ENCODE assay signal across 12 cellular contexts in the genomic region with DNA sequence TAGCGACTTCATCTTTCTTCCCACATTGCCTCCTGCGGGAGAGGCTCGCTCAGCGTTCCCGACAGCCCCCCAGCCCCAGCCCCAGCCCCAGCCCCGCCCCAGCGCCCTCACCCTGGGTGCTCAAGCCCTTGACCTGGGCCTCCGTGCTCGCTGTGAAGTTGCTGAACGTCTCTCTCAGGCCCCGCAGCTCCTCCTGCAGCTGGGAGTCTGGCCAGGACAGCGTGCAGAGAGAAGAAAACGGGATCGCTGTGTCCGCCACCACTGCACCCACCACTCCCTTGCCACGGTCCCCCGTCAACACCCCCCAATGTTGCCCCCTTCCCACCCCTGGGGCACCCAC. TPM values are rescaled to one million over a fixed set of nuclear protein-coding genes. Genes with fewer than 3 reads are reported as not detected.
DNase-seq lines count a peak whose midpoint lies in the region; ATAC-seq, FAIRE-seq and TF ChIP-seq lines count a peak whose summit lies in the region.
"Had no signal": no experiment of that assay in that cellular context is flagged by ENCODE, and none has a peak within 500 bp of the region (broad histone marks: within the 10 kb centered on the region; RNA-seq: fewer than 3 reads in every experiment).

No MANE protein-coding gene starts in this region.

- no peak for TF ChIP-seq CTCF in 22Rv1 (IDR thresholded peaks at IDR 0.05)
- no peak for TF ChIP-seq CTCF in choroid plexus epithelial cell (conservative IDR thresholded peaks at IDR 0.05; ENCODE audit: low read depth, low read length)
- no peak for TF ChIP-seq CTCF in HepG2 (CRISPR knock-in tag; IDR thresholded peaks at IDR 0.05)

- 2% methylated on average over 17 of the region's 17 CpGs for WGBS in HepG2 (ENCODE audit: low lambda C conversion rate)

- H3K9me3 Mint-ChIP-seq in activated naive CD4-positive, alpha-beta T cell treated with anti-CD3 and anti-CD28 coated beads, Interleukin-2, amount 50 U/mL, for 72 hours, result no peaks in the 10 kb centered on the region
- H3K9me3 Mint-ChIP-seq: activated naive CD4-positive, alpha-beta T cell treated with anti-CD3 and anti-CD28 coated beads, Interleukin-2, amount 50 U/mL, for 24 hours; stimulated activated effector memory CD8-positive, alpha-beta T cell treated with anti-CD3 and anti-CD28 coated beads, Interleukin-12 subunit alpha, Interleukin-12 subunit beta, amount 100 ng/mL, for 72 hours had no signal

- H3K27ac ChIP-seq in 22Rv1 (peak overlapping the region; percentile 10; the same call in 1 of the 2 replicates), HepG2 (ENCODE audit: extremely low read length, insufficient read depth, low read length) (peak overlapping the region; percentile 98)
- H3K27ac ChIP-seq: spleen had no signal

- BruUV-seq in HepG2 (replicated peaks; lab: Mats Ljungman, UMichigan), result no TSS peak

- H3K27ac Mint-ChIP-seq in activated naive CD4-positive, alpha-beta T cell treated with anti-CD3 and anti-CD28 coated beads, Interleukin-2, amount 50 U/mL, for 72 hours, result no peak overlapping the region
- H3K27ac Mint-ChIP-seq: activated naive CD4-positive, alpha-beta T cell treated with anti-CD3 and anti-CD28 coated beads, Interleukin-2, amount 50 U/mL, for 24 hours; stimulated activated effector memory CD8-positive, alpha-beta T cell treated with anti-CD3 and anti-CD28 coated beads, Interleukin-12 subunit alpha, Interleukin-12 subunit beta, amount 100 ng/mL, for 72 hours had no signal

- H3K27me3 ChIP-seq in HAP-1 (ENCODE audit: low read depth), result no peaks in the 10 kb centered on the region
- H3K27me3 ChIP-seq in HepG2 (ENCODE audit: control insufficient read depth in 1 of 2, insufficient read depth in 2 of 2, low read length in 2 of 2), result no peaks in the 10 kb centered on the region; a peak in 1 of 5 replicates

- H3K9me3 ChIP-seq in HAP-1, result no peaks in the 10 kb centered on the region
- H3K9me3 ChIP-seq in HepG2 (ENCODE audit: low read length), result no peaks in the 10 kb centered on the region
- H3K9me3 ChIP-seq: spleen had no signal

- TF ChIP-seq POLR2A in HepG2 (IDR thresholded peaks at IDR 0.05; ENCODE audit: insufficient read depth in 1 of 2, low read depth in 2 of 2, low read length in 2 of 2), result no peak

- H3K4me1 ChIP-seq in HAP-1 (peaks cover 8% of the 10 kb centered on the region; the same call in 1 of the 2 replicates), HepG2 (ENCODE audit: insufficient read depth, low read length) (peaks cover 53% of the 10 kb centered on the region)

- peaks cover 36% of the 10 kb centered on the region for H4K20me1 ChIP-seq in HepG2 (ENCODE audit: insufficient read depth, low read length)

- TF ChIP-seq RAD21 in HepG2 (CRISPR knock-in tag; IDR thresholded peaks at IDR 0.05), result no peak

- H3K79me2 ChIP-seq in HepG2 (ENCODE audit: insufficient read depth, low read length), result peaks cover 47% of the 10 kb centered on the region

- H3K4me3 ChIP-seq in HAP-1, result peak overlapping the region; percentile 29; the same call in 1 of the 2 replicates
- peak overlapping the region; percentile 50 for H3K4me3 ChIP-seq in choroid plexus epithelial cell (ENCODE audit: low read depth, low read length)
- peak overlapping the region; percentile 73 to 93 (median 84) for H3K4me3 ChIP-seq in HepG2 (replicated peaks in 1 of 3; ENCODE audit: insufficient read depth in 1 of 3, low read depth in 2 of 3, low read length in 3 of 3)

- TF ChIP-seq EP300 in HepG2 (IDR thresholded peaks at IDR 0.05; ENCODE audit: low read depth in 2 of 2, low read length in 2 of 2), result no peak
- TF ChIP-seq EP300 in HepG2 (CRISPR knock-in tag; IDR thresholded peaks at IDR 0.05; ENCODE audit: borderline replicate concordance), result no peak

- intact Hi-C loops in HepG2 (cut with micrococcal nuclease; ENCODE audit: unreplicated experiment), result loop anchor here (5.0 to 10.0 kb wide), 3 partner anchors 35 to 58 kb away; a partner anchor contains a TSS

- POLR2A ChIA-PET in HepG2 (lab: Yijun Ruan, JAX), result interaction anchor here (1.2 to 4.4 kb wide), 15 partner anchors 8 to 141 kb away, joined by 4 to 76 read pairs (median 19); a partner anchor contains a TSS

- H3K4me2 ChIP-seq in HepG2 (ENCODE audit: low read depth, low read length), result peak overlapping the region; percentile 92

- no peaks in the 10 kb centered on the region for H3K36me3 Mint-ChIP-seq in activated naive CD4-positive, alpha-beta T cell treated with anti-CD3 and anti-CD28 coated beads, Interleukin-2, amount 50 U/mL, for 72 hours
- H3K36me3 Mint-ChIP-seq: activated naive CD4-positive, alpha-beta T cell treated with anti-CD3 and anti-CD28 coated beads, Interleukin-2, amount 50 U/mL, for 24 hours; stimulated activated effector memory CD8-positive, alpha-beta T cell treated with anti-CD3 and anti-CD28 coated beads, Interleukin-12 subunit alpha, Interleukin-12 subunit beta, amount 100 ng/mL, for 72 hours had no signal

- H3K36me3 ChIP-seq in HAP-1 (replicated peaks), result no peaks in the 10 kb centered on the region
- H3K36me3 ChIP-seq in HepG2 (replicated peaks in 1 of 2; ENCODE audit: control insufficient read depth in 1 of 2, insufficient read depth in 2 of 2, low read length in 2 of 2), result peaks cover 17 to 37% of the 10 kb centered on the region in 2 experiments
- H3K36me3 ChIP-seq: spleen had no signal

- no peak for ATAC-seq in HepG2
- no peak for ATAC-seq in activated naive CD4-positive, alpha-beta T cell treated with anti-CD3 and anti-CD28 coated beads, Interleukin-2, amount 50 U/mL, for 72 hours

- peak overlapping the region; percentile 96 for H3K9ac ChIP-seq in HepG2 (ENCODE audit: insufficient read depth, low read depth, low read length)

- DNase-seq in HAP-1 (ENCODE audit: low spot score in 2 of 2) (peak in 1 of 2 experiments; percentile 32), choroid plexus epithelial cell (ENCODE audit: low read depth) (peak; percentile 44), HepG2 (ENCODE audit: low spot score) (no peak), AG08395 (ENCODE audit: low spot score) (no peak), NCI-H774 (lab: John Stamatoyannopoulos, UW) (no peak), cerebellar cortex (ENCODE audit: low spot score) (no peak)
- DNase-seq in activated naive CD4-positive, alpha-beta T cell treated with anti-CD3 and anti-CD28 coated beads, Interleukin-2, amount 50 U/mL, for 72 hours (ENCODE audit: low spot score in 2 of 2), result no peak

- CTCF ChIA-PET in HepG2 (lab: Yijun Ruan, JAX; ENCODE audit: low intra/inter-chr PET ratio, low total read pairs), result interaction anchor here (1.5 to 1.8 kb wide), 2 partner anchors 9 to 41 kb away, joined by 4 read pairs; no protein-coding TSS in a partner anchor

- H2AFZ ChIP-seq in HepG2 (ENCODE audit: low read length), result no peak overlapping the region

- no peak for FAIRE-seq in HepG2 (lab: Jason Lieb, UNC)
- FAIRE-seq: endometrium had no signal

- in situ Hi-C loops in HAP-1 (cut with MboI; ENCODE audit: low sequenced_read_pairs) (no loop called here), HepG2 (cut with HindIII; ENCODE audit: extremely low pct_ligation_motif_present, low pct_unique_long_range_greater_than_20kb) (loop anchor here (5.0 kb wide), 1 partner anchor 40 kb away; a partner anchor contains a TSS)

RNA-seq across cellular contexts. Expression of a gene that starts 2.3 kb away (rescaled TPM):
- total RNA-seq in HepG2 (2016; rRNA removed; fragmentation: Illumina TruSeq; extraction: Trizol), result 156 and 353 TPM in 2 replicates
- 114 and 140 TPM in 2 replicates for total RNA-seq in HepG2 (2016; cell fraction: cytosol; rRNA removed; fragmentation: Illumina TruSeq; extraction: Trizol; ENCODE audit: low read depth)
- total RNA-seq in HepG2 (2016; cell fraction: insoluble cytoplasmic fraction; rRNA removed; fragmentation: Illumina TruSeq; extraction: Trizol), result 143 and 370 TPM in 2 replicates
- total RNA-seq in HepG2 (2016; cell fraction: membrane; rRNA removed; fragmentation: Illumina TruSeq; extraction: Trizol), result 141 and 170 TPM in 2 replicates
- 259 and 311 TPM in 2 replicates for total RNA-seq in HepG2 (2016; cell fraction: nucleus; rRNA removed; fragmentation: Illumina TruSeq; extraction: Trizol)
- polyA plus RNA-seq in HepG2 (2011; rRNA removed), result 796 and 885 TPM in 2 replicates
- 756 and 1,094 TPM in 2 replicates for polyA plus RNA-seq in HepG2 (2011; cell fraction: cytosol; rRNA removed)
- polyA plus RNA-seq in HepG2 (2011; cell fraction: nucleus; rRNA removed), result 1,952 and 2,162 TPM in 2 replicates
- 455 and 483 TPM in 2 replicates for polyA plus RNA-seq in HepG2 (2012)
- 105 and 129 TPM in 2 replicates for polyA plus RNA-seq in HepG2 (2016; cell fraction: cytosol; fragmentation: Illumina TruSeq; extraction: Trizol; ENCODE audit: low read depth)
- polyA plus RNA-seq in HepG2 (2016; cell fraction: insoluble cytoplasmic fraction; fragmentation: Illumina TruSeq; extraction: Trizol; ENCODE audit: low read depth), result 167 and 180 TPM in 2 replicates
- 121 and 143 TPM in 2 replicates for polyA plus RNA-seq in HepG2 (2016; cell fraction: membrane; fragmentation: Illumina TruSeq; extraction: Trizol; ENCODE audit: low read depth)
- 760 and 778 TPM in 2 replicates for polyA plus RNA-seq in HepG2 (2016; cell fraction: nucleus; fragmentation: Illumina TruSeq; extraction: Trizol; ENCODE audit: insufficient read depth, low read depth)
- 0.19 and 386 TPM in 2 replicates for polyA minus RNA-seq in HepG2 (2011; rRNA and poly(A)+ RNA removed; ENCODE audit: low replicate concordance)
- 254 and 269 TPM in 2 replicates for polyA minus RNA-seq in HepG2 (2011; cell fraction: cytosol; rRNA and poly(A)+ RNA removed)
- 141 and 153 TPM in 2 replicates for polyA minus RNA-seq in HepG2 (2011; cell fraction: nucleus; rRNA and poly(A)+ RNA removed)
- 1 to 10 TPM; 2.0 to 3.9 TPM for total RNA-seq in activated naive CD4-positive, alpha-beta T cell treated with anti-CD3 and anti-CD28 coated beads, Interleukin-2, amount 50 U/mL, for 72 hours

RNA-seq across cellular contexts. Expression of a gene that starts 42.8 kb away (rescaled TPM):
- 0.25 and 0.71 TPM in 2 replicates for total RNA-seq in HepG2 (2016; rRNA removed; fragmentation: Illumina TruSeq; extraction: Trizol)
- total RNA-seq in HepG2 (2016; cell fraction: cytosol; rRNA removed; fragmentation: Illumina TruSeq; extraction: Trizol; ENCODE audit: low read depth), result under 0.01 TPM in 1 of 2 replicates, not detected in the other
- total RNA-seq in HepG2 (2016; cell fraction: insoluble cytoplasmic fraction; rRNA removed; fragmentation: Illumina TruSeq; extraction: Trizol), result 0.40 and 0.69 TPM in 2 replicates
- total RNA-seq in HepG2 (2016; cell fraction: membrane; rRNA removed; fragmentation: Illumina TruSeq; extraction: Trizol), result 0.40 and 0.52 TPM in 2 replicates
- total RNA-seq in HepG2 (2016; cell fraction: nucleus; rRNA removed; fragmentation: Illumina TruSeq; extraction: Trizol), result 1.3 and 1.6 TPM in 2 replicates
- 3.9 and 4.3 TPM in 2 replicates for polyA plus RNA-seq in HepG2 (2011; rRNA removed)
- 1.1 and 2.0 TPM in 2 replicates for polyA plus RNA-seq in HepG2 (2011; cell fraction: cytosol; rRNA removed)
- polyA plus RNA-seq in HepG2 (2011; cell fraction: nucleus; rRNA removed), result 22.1 and 26.3 TPM in 2 replicates
- polyA plus RNA-seq in HepG2 (2012), result 3.7 and 4.4 TPM in 2 replicates
- polyA plus RNA-seq in HepG2 (2016; cell fraction: cytosol; fragmentation: Illumina TruSeq; extraction: Trizol; ENCODE audit: low read depth), result 0.18 and 0.33 TPM in 2 replicates
- polyA plus RNA-seq in HepG2 (2016; cell fraction: insoluble cytoplasmic fraction; fragmentation: Illumina TruSeq; extraction: Trizol; ENCODE audit: low read depth), result 0.32 and 0.49 TPM in 2 replicates
- polyA plus RNA-seq in HepG2 (2016; cell fraction: membrane; fragmentation: Illumina TruSeq; extraction: Trizol; ENCODE audit: low read depth), result 0.53 and 0.70 TPM in 2 replicates
- polyA plus RNA-seq in HepG2 (2016; cell fraction: nucleus; fragmentation: Illumina TruSeq; extraction: Trizol; ENCODE audit: insufficient read depth, low read depth), result 2.4 and 4.5 TPM in 2 replicates
- polyA minus RNA-seq in HepG2 (2011; rRNA and poly(A)+ RNA removed; ENCODE audit: low replicate concordance), result 3.3 and 3.4 TPM in 2 replicates
- 2.1 and 2.4 TPM in 2 replicates for polyA minus RNA-seq in HepG2 (2011; cell fraction: cytosol; rRNA and poly(A)+ RNA removed)
- 4.0 and 4.2 TPM in 2 replicates for polyA minus RNA-seq in HepG2 (2011; cell fraction: nucleus; rRNA and poly(A)+ RNA removed)
- 10 to 100 TPM; 20.1 to 27.1 TPM for total RNA-seq in activated naive CD4-positive, alpha-beta T cell treated with anti-CD3 and anti-CD28 coated beads, Interleukin-2, amount 50 U/mL, for 72 hours

RNA-seq across cellular contexts. Expression of a gene that starts 42.9 kb away (rescaled TPM):
- total RNA-seq in HepG2 (2016; rRNA removed; fragmentation: Illumina TruSeq; extraction: Trizol), result 106 and 219 TPM in 2 replicates
- 29.7 and 32.3 TPM in 2 replicates for total RNA-seq in HepG2 (2016; cell fraction: cytosol; rRNA removed; fragmentation: Illumina TruSeq; extraction: Trizol; ENCODE audit: low read depth)
- 112 and 237 TPM in 2 replicates for total RNA-seq in HepG2 (2016; cell fraction: insoluble cytoplasmic fraction; rRNA removed; fragmentation: Illumina TruSeq; extraction: Trizol)
- 44.6 and 53.4 TPM in 2 replicates for total RNA-seq in HepG2 (2016; cell fraction: membrane; rRNA removed; fragmentation: Illumina TruSeq; extraction: Trizol)
- total RNA-seq in HepG2 (2016; cell fraction: nucleus; rRNA removed; fragmentation: Illumina TruSeq; extraction: Trizol), result 207 and 230 TPM in 2 replicates
- 412 and 521 TPM in 2 replicates for polyA plus RNA-seq in HepG2 (2011; rRNA removed)
- 135 and 196 TPM in 2 replicates for polyA plus RNA-seq in HepG2 (2011; cell fraction: cytosol; rRNA removed)
- 5,199 and 5,548 TPM in 2 replicates for polyA plus RNA-seq in HepG2 (2011; cell fraction: nucleus; rRNA removed)
- polyA plus RNA-seq in HepG2 (2012), result 315 and 441 TPM in 2 replicates
- polyA plus RNA-seq in HepG2 (2016; cell fraction: cytosol; fragmentation: Illumina TruSeq; extraction: Trizol; ENCODE audit: low read depth), result 17.9 and 19.9 TPM in 2 replicates
- polyA plus RNA-seq in HepG2 (2016; cell fraction: insoluble cytoplasmic fraction; fragmentation: Illumina TruSeq; extraction: Trizol; ENCODE audit: low read depth), result 93.8 and 107 TPM in 2 replicates
- polyA plus RNA-seq in HepG2 (2016; cell fraction: membrane; fragmentation: Illumina TruSeq; extraction: Trizol; ENCODE audit: low read depth), result 31.9 and 34.8 TPM in 2 replicates
- 578 and 583 TPM in 2 replicates for polyA plus RNA-seq in HepG2 (2016; cell fraction: nucleus; fragmentation: Illumina TruSeq; extraction: Trizol; ENCODE audit: insufficient read depth, low read depth)
- polyA minus RNA-seq in HepG2 (2011; rRNA and poly(A)+ RNA removed; ENCODE audit: low replicate concordance), result 253 and 530 TPM in 2 replicates
- polyA minus RNA-seq in HepG2 (2011; cell fraction: cytosol; rRNA and poly(A)+ RNA removed), result 79.8 and 87.7 TPM in 2 replicates
- 354 and 373 TPM in 2 replicates for polyA minus RNA-seq in HepG2 (2011; cell fraction: nucleus; rRNA and poly(A)+ RNA removed)
- 100 to 1,000 TPM; 360 to 445 TPM for total RNA-seq in activated naive CD4-positive, alpha-beta T cell treated with anti-CD3 and anti-CD28 coated beads, Interleukin-2, amount 50 U/mL, for 72 hours

RNA-seq across cellular contexts. Expression of a gene that starts 57.5 kb away (rescaled TPM):
- total RNA-seq in HepG2 (2016; rRNA removed; fragmentation: Illumina TruSeq; extraction: Trizol), result 27.2 and 38.2 TPM in 2 replicates
- 37.2 and 38.8 TPM in 2 replicates for total RNA-seq in HepG2 (2016; cell fraction: cytosol; rRNA removed; fragmentation: Illumina TruSeq; extraction: Trizol; ENCODE audit: low read depth)
- total RNA-seq in HepG2 (2016; cell fraction: insoluble cytoplasmic fraction; rRNA removed; fragmentation: Illumina TruSeq; extraction: Trizol), result 22.7 and 41.3 TPM in 2 replicates
- total RNA-seq in HepG2 (2016; cell fraction: membrane; rRNA removed; fragmentation: Illumina TruSeq; extraction: Trizol), result 32.1 and 32.7 TPM in 2 replicates
- 38.1 and 39.7 TPM in 2 replicates for total RNA-seq in HepG2 (2016; cell fraction: nucleus; rRNA removed; fragmentation: Illumina TruSeq; extraction: Trizol)
- 5.7 and 7.0 TPM in 2 replicates for polyA plus RNA-seq in HepG2 (2011; rRNA removed)
- 4.7 and 6.4 TPM in 2 replicates for polyA plus RNA-seq in HepG2 (2011; cell fraction: cytosol; rRNA removed)
- polyA plus RNA-seq in HepG2 (2011; cell fraction: nucleus; rRNA removed), result 29.2 and 36.2 TPM in 2 replicates
- 20.0 and 24.6 TPM in 2 replicates for polyA plus RNA-seq in HepG2 (2012)
- polyA plus RNA-seq in HepG2 (2016; cell fraction: cytosol; fragmentation: Illumina TruSeq; extraction: Trizol; ENCODE audit: low read depth), result 11.1 and 12.5 TPM in 2 replicates
- polyA plus RNA-seq in HepG2 (2016; cell fraction: insoluble cytoplasmic fraction; fragmentation: Illumina TruSeq; extraction: Trizol; ENCODE audit: low read depth), result 22.5 and 26.2 TPM in 2 replicates
- polyA plus RNA-seq in HepG2 (2016; cell fraction: membrane; fragmentation: Illumina TruSeq; extraction: Trizol; ENCODE audit: low read depth), result 18.3 and 21.6 TPM in 2 replicates
- polyA plus RNA-seq in HepG2 (2016; cell fraction: nucleus; fragmentation: Illumina TruSeq; extraction: Trizol; ENCODE audit: insufficient read depth, low read depth), result 51.6 and 51.8 TPM in 2 replicates
- polyA minus RNA-seq in HepG2 (2011; rRNA and poly(A)+ RNA removed; ENCODE audit: low replicate concordance), result 35.3 and 40.5 TPM in 2 replicates
- 10.3 and 10.8 TPM in 2 replicates for polyA minus RNA-seq in HepG2 (2011; cell fraction: cytosol; rRNA and poly(A)+ RNA removed)
- 33.6 and 37.0 TPM in 2 replicates for polyA minus RNA-seq in HepG2 (2011; cell fraction: nucleus; rRNA and poly(A)+ RNA removed)
- total RNA-seq in activated naive CD4-positive, alpha-beta T cell treated with anti-CD3 and anti-CD28 coated beads, Interleukin-2, amount 50 U/mL, for 72 hours, result 10 to 100 TPM; 56.2 to 73.4 TPM

Comparison
In these comparisons a context has a peak if more than half of its experiments do, and no peak if none do; other contexts are left out.
1. H3K4me3 ChIP-seq: peak in every context shown above with its lines; median percentile 84 in HepG2; 50 in choroid plexus epithelial cell; 29 in HAP-1.
2. RNA of a gene that starts 2.3 kb away (total RNA-seq): 114 to 370 TPM in HepG2; 2.0 to 3.9 TPM in activated naive CD4-positive, alpha-beta T cell treated with anti-CD3 and anti-CD28 coated beads, Interleukin-2, amount 50 U/mL, for 72 hours; every median in the first group is over 10 times any median in the second.
3. RNA of a gene that starts 42.8 kb away (total RNA-seq): 20.1 to 27.1 TPM in activated naive CD4-positive, alpha-beta T cell treated with anti-CD3 and anti-CD28 coated beads, Interleukin-2, amount 50 U/mL, for 72 hours; under 0.01 to 1.6 TPM in HepG2; every median in the first group is over 4 times any median in the second.